ENCODE assay signal across 19 cellular contexts in the genomic region with DNA sequence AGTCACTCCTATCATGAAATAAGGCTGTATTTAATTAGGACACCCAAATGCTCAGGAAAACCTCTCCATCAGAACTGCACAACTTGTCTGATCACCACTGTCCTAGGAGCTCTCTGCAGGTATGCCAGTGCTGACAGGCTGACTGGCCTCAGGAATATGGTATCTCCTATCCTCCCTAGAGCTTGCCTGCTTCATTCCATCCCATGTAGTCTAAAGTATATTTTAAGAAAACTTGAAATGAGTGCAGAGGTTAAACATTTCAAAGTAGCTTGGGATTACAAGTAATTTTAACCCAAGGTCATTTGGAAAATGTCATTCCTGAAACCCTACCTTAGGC. TPM values are rescaled to one million over a fixed set of nuclear protein-coding genes. Genes with fewer than 3 reads are reported as not detected.
DNase-seq lines count a peak whose midpoint lies in the region; ATAC-seq and TF ChIP-seq lines count a peak whose summit lies in the region.
"Had no signal": no experiment of that assay in that cellular context is flagged by ENCODE, and none has a peak within 500 bp of the region (broad histone marks: within the 10 kb centered on the region; RNA-seq: fewer than 3 reads in every experiment).

No MANE protein-coding gene starts in this region.

- in situ Hi-C loops in brain microvascular endothelial cell (cut with HindIII; ENCODE audit: low pct_ligation_motif_present, low sequenced_read_pairs), result no loop called here

- TF ChIP-seq RAD21 in SK-N-SH (IDR thresholded peaks at IDR 0.05; ENCODE audit: low read length), result no peak

- H3K36me3 ChIP-seq in SK-N-SH (replicated peaks in 1 of 2; ENCODE audit: control insufficient read depth in 1 of 2, insufficient read depth in 2 of 2, low read length in 1 of 2) (no peaks in the 10 kb centered on the region), skeletal muscle tissue (ENCODE audit: control insufficient read depth in 3 of 3, insufficient read depth in 3 of 3, low read length in 3 of 3) (no peaks in the 10 kb centered on the region), brain microvascular endothelial cell (replicated peaks) (no peaks in the 10 kb centered on the region)
- H3K36me3 ChIP-seq: esophagus squamous epithelium had no signal

- H3K9me2 ChIP-seq in SK-N-SH, result no peaks in the 10 kb centered on the region

- peak; percentile 43 for ATAC-seq in SK-N-SH treated with all-trans-retinoic acid at 6 μM for 48 hours
- ATAC-seq in HG02678 (IDR thresholded peaks at IDR 0.05; ENCODE audit: unreplicated experiment), result peak; percentile 7
- peak; percentile 15 for ATAC-seq in activated CD8-positive, alpha-beta T cell treated with anti-CD3 and anti-CD28 coated beads for 36 hours
- ATAC-seq: naive thymus-derived CD8-positive, alpha-beta T cell had no signal

- no peaks in the 10 kb centered on the region for H4K20me1 ChIP-seq in SK-N-SH (ENCODE audit: insufficient read depth)

- H3K4me3 Mint-ChIP-seq in activated CD8-positive, alpha-beta T cell treated with anti-CD3 and anti-CD28 coated beads for 36 hours, result no peak overlapping the region
- H3K4me3 Mint-ChIP-seq: activated T-helper 17 cell treated with anti-CD3 and anti-CD28 coated beads, Interleukin-2, amount 50 U/mL, for 72 hours; dendritic cell treated with granulocyte-macrophage colony-stimulating factor and Interleukin-4, amounts not matched to agents 40 ng/mL and 50 ng/mL, for 4 days; naive thymus-derived CD8-positive, alpha-beta T cell; stimulated activated effector memory CD8-positive, alpha-beta T cell treated with anti-CD3 and anti-CD28 coated beads, Interleukin-12 subunit alpha, Interleukin-12 subunit beta, amount 100 ng/mL, for 72 hours had no signal

- H3K9ac ChIP-seq in SK-N-SH, result no peak overlapping the region
- H3K9ac ChIP-seq in skeletal muscle tissue (ENCODE audit: low read depth in 1 of 3, low read length in 3 of 3), result no peak overlapping the region

- H3K4me2 ChIP-seq in SK-N-SH, result no peak overlapping the region

- H2AFZ ChIP-seq in SK-N-SH (ENCODE audit: low read depth), result no peak overlapping the region

- no peaks in the 10 kb centered on the region for H3K9me3 Mint-ChIP-seq in activated CD8-positive, alpha-beta T cell treated with anti-CD3 and anti-CD28 coated beads for 36 hours
- H3K9me3 Mint-ChIP-seq: activated T-helper 17 cell treated with anti-CD3 and anti-CD28 coated beads, Interleukin-2, amount 50 U/mL, for 72 hours; dendritic cell treated with granulocyte-macrophage colony-stimulating factor and Interleukin-4, amounts not matched to agents 40 ng/mL and 50 ng/mL, for 4 days; naive thymus-derived CD8-positive, alpha-beta T cell; stimulated activated effector memory CD8-positive, alpha-beta T cell treated with anti-CD3 and anti-CD28 coated beads, Interleukin-12 subunit alpha, Interleukin-12 subunit beta, amount 100 ng/mL, for 72 hours had no signal

- H3K4me3 ChIP-seq in SK-N-SH (ENCODE audit: low read depth in 2 of 2, low read length in 1 of 2), result no peak overlapping the region
- peak overlapping the region in 2 of 3 donors; percentile 23 to 49 for H3K4me3 ChIP-seq in skeletal muscle tissue (ENCODE audit: low read length in 3 of 3)
- H3K4me3 ChIP-seq in brain microvascular endothelial cell (ENCODE audit: low read depth, low read length), result no peak overlapping the region
- H3K4me3 ChIP-seq: esophagus squamous epithelium had no signal

- peaks cover 3 to 20% of the 10 kb centered on the region in 2 experiments for H3K4me1 ChIP-seq in SK-N-SH (ENCODE audit: control insufficient read depth in 1 of 2, insufficient read depth in 2 of 2, low read depth in 1 of 2, low read length in 1 of 2)
- peaks cover 17 to 39% (median 27%) of the 10 kb centered on the region in 3 donors for H3K4me1 ChIP-seq in skeletal muscle tissue (ENCODE audit: control insufficient read depth in 3 of 3, insufficient read depth in 3 of 3, low read length in 3 of 3)

- H3K36me3 Mint-ChIP-seq in activated CD8-positive, alpha-beta T cell treated with anti-CD3 and anti-CD28 coated beads for 36 hours (ENCODE audit: low read depth), result peaks cover 2% of the 10 kb centered on the region

- peaks cover 29% of the 10 kb centered on the region for H3K4me1 Mint-ChIP-seq in activated CD8-positive, alpha-beta T cell treated with anti-CD3 and anti-CD28 coated beads for 36 hours (ENCODE audit: low read depth)

- H3K9me3 ChIP-seq in SK-N-SH, result no peaks in the 10 kb centered on the region
- no peaks in the 10 kb centered on the region for H3K9me3 ChIP-seq in skeletal muscle tissue (ENCODE audit: control insufficient read depth in 3 of 3, low read length in 3 of 3)
- H3K9me3 ChIP-seq: esophagus squamous epithelium had no signal

- intact Hi-C loops in activated CD8-positive, alpha-beta T cell treated with anti-CD3 and anti-CD28 coated beads for 36 hours (cut with micrococcal nuclease), result no loop called here

- no peak for TF ChIP-seq EP300 in SK-N-SH (IDR thresholded peaks at IDR 0.05; ENCODE audit: borderline replicate concordance in 1 of 2, low read depth in 1 of 2, low read length in 1 of 2)

- H3K79me2 ChIP-seq in SK-N-SH (ENCODE audit: insufficient read depth), result no peaks in the 10 kb centered on the region

- H3K27me3 ChIP-seq in SK-N-SH (ENCODE audit: insufficient read depth), result no peaks in the 10 kb centered on the region
- no peaks in the 10 kb centered on the region for H3K27me3 ChIP-seq in skeletal muscle tissue (ENCODE audit: control insufficient read depth in 3 of 3, insufficient read depth in 3 of 3, low read length in 3 of 3)
- H3K27me3 ChIP-seq in brain microvascular endothelial cell (replicated peaks), result no peaks in the 10 kb centered on the region
- H3K27me3 ChIP-seq: esophagus squamous epithelium had no signal

- TF ChIP-seq CTCF in SK-N-SH (IDR thresholded peaks at IDR 0.05) (no peak), brain microvascular endothelial cell (IDR thresholded peaks at IDR 0.05; ENCODE audit: low read depth, low read length, missing control alignments) (no peak)
- TF ChIP-seq CTCF in activated CD8-positive, alpha-beta T cell treated with anti-CD3 and anti-CD28 coated beads for 36 hours (IDR thresholded peaks at IDR 0.05), result no peak

- H3K27ac ChIP-seq in SK-N-SH (ENCODE audit: low read depth in 2 of 2, low read length in 1 of 2) (peak overlapping the region in 1 of 2 experiments; percentile 52; a peak in 1 of 4 replicates), skeletal muscle tissue (ENCODE audit: low read depth, low read length) (no peak overlapping the region), brain microvascular endothelial cell (no peak overlapping the region)
- H3K27ac ChIP-seq: 22Rv1, esophagus squamous epithelium had no signal

- CTCF ChIA-PET in SK-N-SH (lab: Yijun Ruan, JAX), result interaction anchor here (1.0 to 3.0 kb wide), 4 partner anchors 22 to 164 kb away, joined by 3 to 13 read pairs (median 4); no protein-coding TSS in a partner anchor
- CTCF ChIA-PET in activated CD8-positive, alpha-beta T cell treated with anti-CD3 and anti-CD28 coated beads for 36 hours (lab: Charles Lee), result interaction anchor here (1.0 to 4.4 kb wide), 12 partner anchors 7 to 261 kb away, joined by 3 to 41 read pairs (median 7); no protein-coding TSS in a partner anchor

- no peak overlapping the region for H3K27ac Mint-ChIP-seq in activated CD8-positive, alpha-beta T cell treated with anti-CD3 and anti-CD28 coated beads for 36 hours
- H3K27ac Mint-ChIP-seq: activated T-helper 17 cell treated with anti-CD3 and anti-CD28 coated beads, Interleukin-2, amount 50 U/mL, for 72 hours; dendritic cell treated with granulocyte-macrophage colony-stimulating factor and Interleukin-4, amounts not matched to agents 40 ng/mL and 50 ng/mL, for 4 days; naive thymus-derived CD8-positive, alpha-beta T cell; stimulated activated effector memory CD8-positive, alpha-beta T cell treated with anti-CD3 and anti-CD28 coated beads, Interleukin-12 subunit alpha, Interleukin-12 subunit beta, amount 100 ng/mL, for 72 hours had no signal

- no peak for DNase-seq in SK-N-SH
- no peak for DNase-seq in activated CD8-positive, alpha-beta T cell treated with anti-CD3 and anti-CD28 coated beads for 36 hours
- no peak for DNase-seq in iPS-NIHi7 (ENCODE audit: extremely low spot score)
- no peak for DNase-seq in HPDE6-E6E7 (ENCODE audit: extremely low spot score)
- DNase-seq in brain microvascular endothelial cell, result no peak
- DNase-seq: activated CD4-positive, alpha-beta T cell treated with anti-CD3 and anti-CD28 coated beads, Interleukin-2, amount 50 U/mL, for 4 hours; anterior cingulate cortex; esophagus squamous epithelium; hypothalamus; naive thymus-derived CD8-positive, alpha-beta T cell; NCI-H187 treated with DMSO at 0.1 percent for 48 hours; stimulated activated CD4-positive, alpha-beta T cell treated with anti-CD3 and anti-CD28 coated beads, Interleukin-4, amount 100 ng/mL, for 1 hour had no signal

- H3K27me3 Mint-ChIP-seq in activated CD8-positive, alpha-beta T cell treated with anti-CD3 and anti-CD28 coated beads for 36 hours, result no peaks in the 10 kb centered on the region
- H3K27me3 Mint-ChIP-seq: activated T-helper 17 cell treated with anti-CD3 and anti-CD28 coated beads, Interleukin-2, amount 50 U/mL, for 72 hours; dendritic cell treated with granulocyte-macrophage colony-stimulating factor and Interleukin-4, amounts not matched to agents 40 ng/mL and 50 ng/mL, for 4 days; naive thymus-derived CD8-positive, alpha-beta T cell had no signal

- POLR2A ChIA-PET in SK-N-SH (lab: Yijun Ruan, JAX), result no interaction called here
- POLR2A ChIA-PET in activated CD8-positive, alpha-beta T cell treated with anti-CD3 and anti-CD28 coated beads for 36 hours (lab: Charles Lee), result interaction anchor here (1.0 kb wide), 1 partner anchor 14 kb away, joined by 3 read pairs; no protein-coding TSS in a partner anchor

- peaks cover 16% of the 10 kb centered on the region for H3F3A ChIP-seq in SK-N-SH (replicated peaks; ENCODE audit: insufficient read depth)

TF ChIP-seq in SK-N-SH treated with all-trans-retinoic acid at 6 μM for 48 hours, 23 proteins besides CTCF, POLR2A, EP300 and RAD21 (continues in another document):
- no peak for TF ChIP-seq ARNTL (CRISPR knock-in tag; IDR thresholded peaks at IDR 0.05; ENCODE audit: borderline replicate concordance, low read depth)
- no peak for TF ChIP-seq TCF4 (CRISPR knock-in tag; IDR thresholded peaks at IDR 0.05; ENCODE audit: borderline replicate concordance)
- no peak for TF ChIP-seq PPARA (CRISPR knock-in tag; IDR thresholded peaks at IDR 0.05; ENCODE audit: borderline replicate concordance)
- no peak for TF ChIP-seq ZC3H10 (CRISPR knock-in tag; IDR thresholded peaks at IDR 0.05)
- TF ChIP-seq ZFP3 (CRISPR knock-in tag; IDR thresholded peaks at IDR 0.05), result no peak

TF ChIP-seq in SK-N-SH, 30 proteins besides CTCF, POLR2A, EP300 and RAD21 (continues in another document):
- TF ChIP-seq ELF1 (IDR thresholded peaks at IDR 0.05), result no peak

RNA-seq across cellular contexts. Expression of gene FILIP1L, which starts 23.7 kb away (rescaled TPM):
- 26.8 and 35.9 TPM in 2 replicates for polyA plus RNA-seq in SK-N-SH (2012; rRNA removed)
- 32.0 and 36.4 TPM in 2 replicates for polyA plus RNA-seq in SK-N-SH (2012; cell fraction: cytosol; rRNA removed)
- polyA plus RNA-seq in SK-N-SH (2012; cell fraction: nucleus; rRNA removed), result 10.0 and 30.0 TPM in 2 replicates
- under 1 TPM; 0.11 to 0.13 TPM for total RNA-seq in activated CD8-positive, alpha-beta T cell treated with anti-CD3 and anti-CD28 coated beads for 36 hours
- 29.2 TPM for total RNA-seq in skeletal muscle tissue

Comparison
In these comparisons a context has a peak if more than half of its experiments do, and no peak if none do; other contexts are left out.
1. H3K4me3 ChIP-seq: peak in skeletal muscle tissue (2 of 3); none in SK-N-SH (0 of 2) and brain microvascular endothelial cell (single experiment).
2. RNA of gene FILIP1L, which starts 23.7 kb away (total RNA-seq): 29.2 TPM in skeletal muscle tissue (single experiment); 0.11 to 0.13 TPM in activated CD8-positive, alpha-beta T cell treated with anti-CD3 and anti-CD28 coated beads for 36 hours; every median in the first group is over 10 times any median in the second.
3. Peak in every context shown above with its lines, with median percentiles within 50 percentile points of each other: ATAC-seq.